In the genomic region with DNA sequence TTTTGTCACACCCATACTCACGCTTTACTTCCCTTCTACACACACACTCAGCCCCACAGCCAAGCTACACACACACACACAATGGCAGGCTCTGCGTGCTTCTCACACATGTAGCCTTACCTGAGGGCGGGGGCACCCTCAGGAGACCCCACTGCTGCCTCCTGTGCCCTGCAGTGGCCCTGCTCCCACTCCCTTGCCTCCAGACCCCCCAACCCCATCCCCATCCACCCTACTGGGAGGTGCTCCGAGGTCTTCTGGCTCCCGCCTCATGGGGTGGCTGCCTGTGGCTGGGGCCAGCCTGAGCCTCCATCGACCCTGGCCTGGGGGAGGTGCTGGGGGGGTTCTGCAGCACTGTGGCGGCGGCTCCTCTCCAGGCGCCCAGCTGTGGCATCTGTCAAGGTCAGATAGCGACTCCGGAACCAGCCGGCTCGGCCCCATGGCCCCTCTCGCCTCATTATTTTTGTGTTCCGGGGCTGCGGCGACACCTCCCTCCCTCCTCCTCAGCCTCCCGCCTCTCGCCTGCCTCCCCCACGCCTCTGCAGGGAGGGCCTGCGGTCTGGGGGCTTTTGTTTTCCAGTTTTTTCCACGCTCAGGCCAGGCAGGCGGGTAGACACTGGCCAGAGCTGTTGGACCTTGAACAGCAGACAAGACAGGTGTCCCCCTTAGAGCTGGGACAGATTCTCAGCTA, we compare ENCODE assay signal across 9 cellular contexts. TPM values are rescaled to one million over a fixed set of nuclear protein-coding genes. Genes with fewer than 3 reads are reported as not detected.
DNase-seq lines count a peak whose midpoint lies in the region; ATAC-seq and TF ChIP-seq lines count a peak whose summit lies in the region.
"Had no signal": no experiment of that assay in that cellular context is flagged by ENCODE, and none has a peak within 500 bp of the region (broad histone marks: within the 10 kb centered on the region; RNA-seq: fewer than 3 reads in every experiment).

No MANE protein-coding gene starts in this region.

- H3K4me3 ChIP-seq in psoas muscle = peak overlapping the region; percentile 67
- H3K4me3 ChIP-seq: SJSA1 had no signal

- POLR2A ChIA-PET in RWPE1 (lab: Yijun Ruan, JAX; ENCODE audit: low non-redundant PET) = no interaction called here

- DNase-seq in RWPE1 (ENCODE audit: low spot score) (no peak), erythroblast (lab: John Stamatoyannopoulos, UW) (peak; percentile 94 to 97), psoas muscle (no peak), G401 (ENCODE audit: low spot score) (no peak), glomerular visceral epithelial cell (ENCODE audit: extremely low spot score) (no peak)

- ATAC-seq in GM18505 (IDR thresholded peaks at IDR 0.05; ENCODE audit: unreplicated experiment) (peak; percentile 34), HG02642 (IDR thresholded peaks at IDR 0.05; ENCODE audit: poor library complexity, unreplicated experiment) (peak; percentile 35), psoas muscle (peak in 2 of 4 donors; percentile 2 to 6), GM18858 (IDR thresholded peaks at IDR 0.05; ENCODE audit: unreplicated experiment) (no peak)

- no peaks in the 10 kb centered on the region for H3K36me3 ChIP-seq in psoas muscle (ENCODE audit: insufficient read depth in 1 of 2, low read depth in 1 of 2)

- H3K9me3 ChIP-seq in psoas muscle = no peaks in the 10 kb centered on the region
- H3K9me3 ChIP-seq: SJSA1 had no signal

- CTCF ChIA-PET in RWPE1 (lab: Yijun Ruan, JAX) = interaction anchor here (0.8 to 1.6 kb wide), 6 partner anchors 20 to 95 kb away, joined by 3 to 8 read pairs (median 4); a partner anchor contains a TSS

- H3K27ac ChIP-seq in RWPE1 (peak overlapping the region; percentile 88), psoas muscle (peak overlapping the region; percentile 98)
- H3K27ac ChIP-seq: SJSA1 had no signal

- H3K27me3 ChIP-seq in psoas muscle (ENCODE audit: insufficient read depth in 3 of 3, low read length in 2 of 3) = no peaks in the 10 kb centered on the region
- H3K27me3 ChIP-seq: SJSA1 had no signal

- H3K4me1 ChIP-seq in psoas muscle = peaks cover 97% of the 10 kb centered on the region

- TF ChIP-seq CTCF in RWPE1 (conservative IDR thresholded peaks at IDR 0.05; ENCODE audit: low read depth) (no peak), psoas muscle (IDR thresholded peaks at IDR 0.05) (no peak)

- in situ Hi-C loops in G401 (cut with HindIII; ENCODE audit: low sequenced_read_pairs) = no loop called here

- intact Hi-C loops in psoas muscle (cut with DNase I) = no loop called here

- 12 to 27% (median 18%) methylated on average over 23 of the region's 23 CpGs for WGBS in psoas muscle, 3 donors

- TF ChIP-seq POLR2A in GM18505 (IDR thresholded peaks at IDR 0.05; ENCODE audit: borderline replicate concordance, extremely low read depth, insufficient read depth, insufficient read length) = peak; percentile 68
- peak; percentile 70 for TF ChIP-seq POLR2A in erythroblast (IDR thresholded peaks at IDR 0.05; ENCODE audit: low read length)

RNA-seq across cellular contexts. Expression of a gene that starts 21.7 kb away (rescaled TPM):
- 10 to 100 TPM; 31.9 to 88.3 (median 48.5) TPM for total RNA-seq in psoas muscle
- polyA plus RNA-seq in psoas muscle = 10 to 100 TPM; 24.5 to 48.5 (median 27.0) TPM
- total RNA-seq in G401 (2014; rRNA removed; shearing (Covaris generic)) = 280 and 322 TPM in 2 replicates

Comparison
In these comparisons a context has a peak if more than half of its experiments do, and no peak if none do; other contexts are left out.
1. DNase-seq: peak in erythroblast (2 of 2); none in RWPE1 (single experiment), psoas muscle (0 of 2), G401 (single experiment) and glomerular visceral epithelial cell (single experiment).